In the genomic region with DNA sequence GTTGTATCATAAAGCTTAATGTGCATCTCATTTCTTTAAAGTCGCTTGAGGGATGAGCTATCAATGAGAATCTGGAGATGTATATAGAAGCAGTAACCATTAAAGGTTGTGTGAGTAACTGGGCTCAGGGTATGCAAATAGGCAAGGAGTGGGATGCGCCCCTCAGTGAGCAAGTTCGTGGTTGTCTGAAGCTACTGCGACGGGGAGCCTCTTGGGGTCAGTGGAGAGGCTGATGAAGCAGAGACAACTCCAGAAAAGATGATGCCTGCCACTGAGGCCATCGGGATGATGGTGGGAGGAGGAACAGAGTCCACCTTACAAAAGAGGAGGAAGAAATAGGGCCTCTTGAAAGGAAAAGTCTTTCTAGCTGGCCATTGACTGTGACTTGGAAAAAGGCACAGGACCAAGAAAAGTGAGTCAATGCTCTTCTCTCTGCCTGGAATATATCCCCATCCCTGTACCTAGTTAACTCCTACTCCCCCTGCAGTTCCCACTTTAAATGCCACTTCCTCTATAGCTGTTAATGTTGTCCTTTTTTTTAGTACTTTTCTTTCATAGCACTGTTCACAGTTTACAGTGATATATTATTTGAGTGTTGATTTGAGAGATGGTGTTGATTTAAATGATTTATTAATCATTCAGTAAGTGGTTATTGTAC, we compare ENCODE assay signal across 12 cellular contexts. TPM values are rescaled to one million over a fixed set of nuclear protein-coding genes. Genes with fewer than 3 reads are reported as not detected.
DNase-seq lines count a peak whose midpoint lies in the region; ATAC-seq and TF ChIP-seq lines count a peak whose summit lies in the region.
"Had no signal": no experiment of that assay in that cellular context is flagged by ENCODE, and none has a peak within 500 bp of the region (broad histone marks: within the 10 kb centered on the region; RNA-seq: fewer than 3 reads in every experiment).

No MANE protein-coding gene starts in this region.

- no peaks in the 10 kb centered on the region for H3K36me3 ChIP-seq in HCT116 (ENCODE audit: control insufficient read depth in 1 of 2, insufficient read depth in 2 of 2, low read length in 2 of 2)
- H3K36me3 ChIP-seq in MM.1S (replicated peaks; ENCODE audit: insufficient read depth, low read length) = no peaks in the 10 kb centered on the region
- H3K36me3 ChIP-seq: heart left ventricle, thoracic aorta had no signal

- peak; percentile 47 for ATAC-seq in activated CD4-positive, alpha-beta T cell treated with anti-CD3 and anti-CD28 coated beads for 36 hours
- peak; percentile 75 for ATAC-seq in HCT116
- ATAC-seq in stimulated activated effector memory CD8-positive, alpha-beta T cell treated with anti-CD3 and anti-CD28 coated beads, Interleukin-12 subunit alpha, Interleukin-12 subunit beta, amount 100 ng/mL, for 72 hours = peak; percentile 91
- ATAC-seq: heart left ventricle, right cardiac atrium had no signal

- peaks cover 21% of the 10 kb centered on the region for H3K27me3 Mint-ChIP-seq in activated CD4-positive, alpha-beta T cell treated with anti-CD3 and anti-CD28 coated beads for 36 hours
- peaks cover 11% of the 10 kb centered on the region for H3K27me3 Mint-ChIP-seq in activated CD4-positive, alpha-beta T cell treated with anti-CD3 and anti-CD28 coated beads, Interleukin-2, amount 10 ng/mL, durations not matched to agents 7 days and 5 days

- H3K9me2 ChIP-seq in HCT116 (ENCODE audit: insufficient read depth) = no peaks in the 10 kb centered on the region
- H3K9me2 ChIP-seq in MM.1S (replicated peaks; ENCODE audit: insufficient read depth, low read length) = no peaks in the 10 kb centered on the region

- TF ChIP-seq RAD21 in HCT116 (IDR thresholded peaks at IDR 0.05; ENCODE audit: low read depth) = 0 out of 2 replicates have a peak, but pooled peaks have one; percentile 3

- H3K27me3 ChIP-seq in HCT116 (ENCODE audit: insufficient read depth, low read length) (no peaks in the 10 kb centered on the region), MM.1S (replicated peaks; ENCODE audit: insufficient read depth, low read length) (no peaks in the 10 kb centered on the region)
- H3K27me3 ChIP-seq: heart left ventricle had no signal

- H4K20me1 ChIP-seq in HCT116 (ENCODE audit: insufficient read depth) = no peaks in the 10 kb centered on the region
- H4K20me1 ChIP-seq in MM.1S (ENCODE audit: insufficient read depth, low read length) = no peaks in the 10 kb centered on the region

- no peak overlapping the region for H3K4me3 Mint-ChIP-seq in activated CD4-positive, alpha-beta T cell treated with anti-CD3 and anti-CD28 coated beads for 36 hours
- no peak overlapping the region for H3K4me3 Mint-ChIP-seq in activated CD4-positive, alpha-beta T cell treated with anti-CD3 and anti-CD28 coated beads, Interleukin-2, amount 10 ng/mL, durations not matched to agents 7 days and 5 days
- H3K4me3 Mint-ChIP-seq in stimulated activated effector memory CD8-positive, alpha-beta T cell treated with anti-CD3 and anti-CD28 coated beads, Interleukin-12 subunit alpha, Interleukin-12 subunit beta, amount 100 ng/mL, for 72 hours = no peak overlapping the region
- H3K4me3 Mint-ChIP-seq: activated naive CD4-positive, alpha-beta T cell treated with anti-CD3 and anti-CD28 coated beads, Interleukin-2, amount 50 U/mL, for 24 hours had no signal

- H2AFZ ChIP-seq in HCT116 (ENCODE audit: low read depth, low read length, poor library complexity, severe bottlenecking) (no peak overlapping the region), MM.1S (ENCODE audit: low read length) (no peak overlapping the region)

- H3K4me2 ChIP-seq in HCT116 (ENCODE audit: low read length) (no peak overlapping the region), MM.1S (ENCODE audit: low read depth, low read length) (no peak overlapping the region)

- no peak overlapping the region for H3K27ac Mint-ChIP-seq in activated CD4-positive, alpha-beta T cell treated with anti-CD3 and anti-CD28 coated beads for 36 hours
- H3K27ac Mint-ChIP-seq in activated CD4-positive, alpha-beta T cell treated with anti-CD3 and anti-CD28 coated beads, Interleukin-2, amount 10 ng/mL, durations not matched to agents 7 days and 5 days = no peak overlapping the region
- no peak overlapping the region for H3K27ac Mint-ChIP-seq in stimulated activated effector memory CD8-positive, alpha-beta T cell treated with anti-CD3 and anti-CD28 coated beads, Interleukin-12 subunit alpha, Interleukin-12 subunit beta, amount 100 ng/mL, for 72 hours
- H3K27ac Mint-ChIP-seq: activated naive CD4-positive, alpha-beta T cell treated with anti-CD3 and anti-CD28 coated beads, Interleukin-2, amount 50 U/mL, for 24 hours had no signal

- no peaks in the 10 kb centered on the region for H3K79me2 ChIP-seq in HCT116 (ENCODE audit: insufficient read depth, low read length)
- no peaks in the 10 kb centered on the region for H3K79me2 ChIP-seq in MM.1S (ENCODE audit: low read length)

- H3K9me3 Mint-ChIP-seq in activated CD4-positive, alpha-beta T cell treated with anti-CD3 and anti-CD28 coated beads for 36 hours (ENCODE audit: low read depth) = no peaks in the 10 kb centered on the region
- no peaks in the 10 kb centered on the region for H3K9me3 Mint-ChIP-seq in activated CD4-positive, alpha-beta T cell treated with anti-CD3 and anti-CD28 coated beads, Interleukin-2, amount 10 ng/mL, durations not matched to agents 7 days and 5 days
- H3K9me3 Mint-ChIP-seq in stimulated activated effector memory CD8-positive, alpha-beta T cell treated with anti-CD3 and anti-CD28 coated beads, Interleukin-12 subunit alpha, Interleukin-12 subunit beta, amount 100 ng/mL, for 72 hours = no peaks in the 10 kb centered on the region
- H3K9me3 Mint-ChIP-seq: activated naive CD4-positive, alpha-beta T cell treated with anti-CD3 and anti-CD28 coated beads, Interleukin-2, amount 50 U/mL, for 24 hours had no signal

- CTCF ChIA-PET in activated CD4-positive, alpha-beta T cell treated with anti-CD3 and anti-CD28 coated beads for 36 hours (lab: Charles Lee) = no interaction called here
- CTCF ChIA-PET in activated CD4-positive, alpha-beta T cell treated with anti-CD3 and anti-CD28 coated beads, Interleukin-2, amount 10 ng/mL, durations not matched to agents 7 days and 5 days (lab: Charles Lee) = interaction anchor here (0.7 to 2.0 kb wide), 4 partner anchors 13 to 642 kb away, joined by 3 to 6 read pairs (median 3); a partner anchor contains a TSS
- CTCF ChIA-PET in HCT116 (lab: Charles Lee) = no interaction called here

- H3K9ac ChIP-seq in HCT116 (ENCODE audit: low read length) = no peak overlapping the region
- no peak overlapping the region for H3K9ac ChIP-seq in MM.1S (ENCODE audit: low read length)

- TF ChIP-seq CTCF in HCT116 (IDR thresholded peaks at IDR 0.05 in 2 of 3, conservative IDR thresholded peaks at IDR 0.05 in 1 of 3; ENCODE audit: borderline replicate concordance in 1 of 3, insufficient read depth in 1 of 3, low read depth in 2 of 3, low read length in 2 of 3) = 0 out of 6 replicates have a peak, but pooled peaks of 2 of the 3 experiments have one; percentile 4
- TF ChIP-seq CTCF in MM.1S (IDR thresholded peaks at IDR 0.05; ENCODE audit: low read length) = no peak

- BruUV-seq in HCT116 (replicated peaks; lab: Mats Ljungman, UMichigan) = no TSS peak

- peak; percentile 12 for DNase-seq in activated CD4-positive, alpha-beta T cell treated with anti-CD3 and anti-CD28 coated beads for 36 hours
- no peak for DNase-seq in activated CD4-positive, alpha-beta T cell treated with anti-CD3 and anti-CD28 coated beads, Interleukin-2, amount 10 ng/mL, durations not matched to agents 7 days and 5 days
- DNase-seq in HCT116 (ENCODE audit: low read depth, low spot score) (no peak), HT1080 (ENCODE audit: low read depth) (peak; percentile 33), cerebellar cortex (ENCODE audit: low spot score) (no peak), MM.1S (no peak)
- no peak for DNase-seq in stimulated activated effector memory CD8-positive, alpha-beta T cell treated with anti-CD3 and anti-CD28 coated beads, Interleukin-12 subunit alpha, Interleukin-12 subunit beta, amount 100 ng/mL, for 72 hours (ENCODE audit: low spot score in 2 of 2)
- DNase-seq in activated CD4-positive, CD25-positive, alpha-beta regulatory T cell (lab: John Stamatoyannopoulos, UW) = no peak
- DNase-seq: heart left ventricle, right cardiac atrium had no signal

- intact Hi-C loops in activated CD4-positive, alpha-beta T cell treated with anti-CD3 and anti-CD28 coated beads for 36 hours (cut with DNase I, micrococcal nuclease) = no loop called here
- intact Hi-C loops in HCT116 (cut with micrococcal nuclease) = no loop called here

- H3K4me3 ChIP-seq in HCT116 (replicated peaks in 1 of 2; ENCODE audit: low read depth in 1 of 2, low read length in 2 of 2) (no peak overlapping the region), MM.1S (ENCODE audit: low read length) (no peak overlapping the region)
- H3K4me3 ChIP-seq: heart left ventricle, thoracic aorta had no signal

- POLR2A ChIA-PET in activated CD4-positive, alpha-beta T cell treated with anti-CD3 and anti-CD28 coated beads for 36 hours (lab: Charles Lee) = no interaction called here
- POLR2A ChIA-PET in activated CD4-positive, alpha-beta T cell treated with anti-CD3 and anti-CD28 coated beads, Interleukin-2, amount 10 ng/mL, durations not matched to agents 7 days and 5 days (lab: Charles Lee) = no interaction called here
- POLR2A ChIA-PET in HCT116 (lab: Charles Lee) = interaction anchor here (1.2 kb wide), 1 partner anchor 10 kb away, joined by 3 read pairs; no protein-coding TSS in a partner anchor

- RAD21 ChIA-PET in HCT116 (lab: Charles Lee; ENCODE audit: low non-redundant PET in 1 of 2, low total read pairs in 2 of 2, uncharacterized antibody in 2 of 2, unreplicated experiment in 2 of 2) = no interaction called here

- TF ChIP-seq POLR2A in HCT116 (IDR thresholded peaks at IDR 0.05; ENCODE audit: borderline replicate concordance, extremely low read depth, insufficient read depth, insufficient read length) = no peak

- H3K4me1 ChIP-seq in HCT116 (ENCODE audit: control insufficient read depth in 1 of 2, insufficient read depth in 2 of 2, low read length in 2 of 2) (no peaks in the 10 kb centered on the region), MM.1S (ENCODE audit: low read length) (no peaks in the 10 kb centered on the region)
- H3K4me1 ChIP-seq: heart left ventricle had no signal

- no peaks in the 10 kb centered on the region for H3F3A ChIP-seq in MM.1S (ENCODE audit: insufficient read depth, low read length)

- H3K27ac ChIP-seq in HCT116 (ENCODE audit: low read depth, low read length) (no peak overlapping the region), MM.1S (ENCODE audit: low read length) (no peak overlapping the region)
- H3K27ac ChIP-seq: heart left ventricle, thoracic aorta had no signal

- H3K9me3 ChIP-seq in HCT116 (ENCODE audit: control insufficient read depth in 1 of 2, insufficient read depth in 1 of 2, low read depth in 1 of 2, low read length in 2 of 2) = no peaks in the 10 kb centered on the region
- no peaks in the 10 kb centered on the region for H3K9me3 ChIP-seq in MM.1S (replicated peaks; ENCODE audit: insufficient read depth, low read length)
- H3K9me3 ChIP-seq: thoracic aorta had no signal

- H3K36me3 Mint-ChIP-seq in activated CD4-positive, alpha-beta T cell treated with anti-CD3 and anti-CD28 coated beads for 36 hours (ENCODE audit: low read depth) = no peaks in the 10 kb centered on the region
- no peaks in the 10 kb centered on the region for H3K36me3 Mint-ChIP-seq in activated CD4-positive, alpha-beta T cell treated with anti-CD3 and anti-CD28 coated beads, Interleukin-2, amount 10 ng/mL, durations not matched to agents 7 days and 5 days (ENCODE audit: low read depth)
- no peaks in the 10 kb centered on the region for H3K36me3 Mint-ChIP-seq in stimulated activated effector memory CD8-positive, alpha-beta T cell treated with anti-CD3 and anti-CD28 coated beads, Interleukin-12 subunit alpha, Interleukin-12 subunit beta, amount 100 ng/mL, for 72 hours
- H3K36me3 Mint-ChIP-seq: activated naive CD4-positive, alpha-beta T cell treated with anti-CD3 and anti-CD28 coated beads, Interleukin-2, amount 50 U/mL, for 24 hours had no signal

- peaks cover 2% of the 10 kb centered on the region for H3K4me1 Mint-ChIP-seq in activated CD4-positive, alpha-beta T cell treated with anti-CD3 and anti-CD28 coated beads for 36 hours
- H3K4me1 Mint-ChIP-seq in activated CD4-positive, alpha-beta T cell treated with anti-CD3 and anti-CD28 coated beads, Interleukin-2, amount 10 ng/mL, durations not matched to agents 7 days and 5 days = no peaks in the 10 kb centered on the region
- H3K4me1 Mint-ChIP-seq in stimulated activated effector memory CD8-positive, alpha-beta T cell treated with anti-CD3 and anti-CD28 coated beads, Interleukin-12 subunit alpha, Interleukin-12 subunit beta, amount 100 ng/mL, for 72 hours = peaks cover 7% of the 10 kb centered on the region
- H3K4me1 Mint-ChIP-seq: activated naive CD4-positive, alpha-beta T cell treated with anti-CD3 and anti-CD28 coated beads, Interleukin-2, amount 50 U/mL, for 24 hours had no signal

RNA-seq across cellular contexts. Expression of a gene that starts 51.4 kb away (rescaled TPM):
- total RNA-seq in activated CD4-positive, alpha-beta T cell treated with anti-CD3 and anti-CD28 coated beads for 36 hours = 10 to 100 TPM; 64.9 to 66.9 TPM
- 10 to 100 TPM; 52.2 TPM for total RNA-seq in activated CD4-positive, alpha-beta T cell treated with anti-CD3 and anti-CD28 coated beads, Interleukin-2, amount 10 ng/mL, durations not matched to agents 7 days and 5 days
- 57.4 TPM for total RNA-seq in HCT116 (2021; ENCODE audit: unreplicated experiment)
- polyA plus RNA-seq in HCT116 (2012) = 28.3 and 43.5 TPM in 2 replicates
- 101 and 105 TPM in 2 replicates for total RNA-seq in HT1080 (2014; rRNA removed; shearing (Covaris generic))
- 99.3 and 104 TPM in 2 replicates for polyA plus RNA-seq in HT1080 (2015; cell fraction: cytosol; rRNA removed)
- 26.7 and 31.4 TPM in 2 replicates for polyA plus RNA-seq in HT1080 (2015; cell fraction: nucleus; rRNA removed)

Comparison
In these comparisons a context has a peak if more than half of its experiments do, and no peak if none do; other contexts are left out.
1. DNase-seq: peak in activated CD4-positive, alpha-beta T cell treated with anti-CD3 and anti-CD28 coated beads for 36 hours (single experiment) and HT1080 (single experiment); none in activated CD4-positive, alpha-beta T cell treated with anti-CD3 and anti-CD28 coated beads, Interleukin-2, amount 10 ng/mL, durations not matched to agents 7 days and 5 days (single experiment), HCT116 (single experiment), stimulated activated effector memory CD8-positive, alpha-beta T cell treated with anti-CD3 and anti-CD28 coated beads, Interleukin-12 subunit alpha, Interleukin-12 subunit beta, amount 100 ng/mL, for 72 hours (0 of 2), cerebellar cortex (single experiment), MM.1S (single experiment) and activated CD4-positive, CD25-positive, alpha-beta regulatory T cell (0 of 4).
2. Peak in every context shown above with its lines, with median percentiles within 50 percentile points of each other: ATAC-seq.